Comparison of ENCODE assay signal across 11 cellular contexts in the genomic region with DNA sequence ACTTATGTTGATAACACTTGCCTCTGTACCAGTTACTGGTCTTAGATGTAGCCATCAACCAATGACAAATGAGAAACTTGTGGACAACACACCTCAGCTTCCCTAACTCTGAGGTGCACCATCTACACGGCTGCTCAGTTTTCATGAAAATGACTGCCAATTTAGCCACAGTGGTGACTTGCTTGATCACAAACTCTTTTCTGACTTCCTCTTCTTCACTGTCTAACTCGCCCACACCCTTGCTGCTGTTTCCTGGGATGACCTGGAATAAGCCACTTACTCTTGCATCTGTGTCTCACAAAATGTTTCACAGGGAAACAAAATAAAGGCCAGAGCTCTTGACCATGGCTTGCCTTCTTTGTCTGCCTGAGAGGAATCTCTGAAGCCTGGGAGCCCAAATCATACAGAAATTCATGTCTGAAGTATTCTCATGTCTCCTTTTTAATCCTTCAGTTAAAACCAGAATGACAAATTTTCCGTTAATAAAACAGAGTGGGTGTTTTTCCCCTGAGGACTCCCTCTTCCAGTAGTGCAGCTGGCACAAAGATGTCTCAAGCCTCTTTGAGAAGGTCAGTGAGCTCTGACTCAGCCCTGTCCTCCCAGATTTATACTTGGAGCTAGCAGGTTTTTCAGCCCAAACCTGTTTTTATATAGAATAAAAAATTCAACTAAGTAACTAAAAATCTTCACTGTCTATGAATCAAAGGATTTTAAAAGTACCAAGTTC.
A peak's percentile ranks its signal among the peaks of the same experiment; 100 is the strongest.
DNase-seq lines count a peak whose midpoint lies in the region; ATAC-seq and TF ChIP-seq lines count a peak whose summit lies in the region.
"Had no signal": no experiment of that assay in that cellular context is flagged by ENCODE, and none has a peak within 500 bp of the region (broad histone marks: within the 10 kb centered on the region; RNA-seq: fewer than 3 reads in every experiment).

No MANE protein-coding gene starts in this region.

- intact Hi-C loops in prostate gland (cut with DNase I): no loop called here

- peak overlapping the region; percentile 59 for H3K4me2 ChIP-seq in osteoblast (ENCODE audit: insufficient read depth, low read length)

- peak overlapping the region; percentile 42 for H2AFZ ChIP-seq in osteoblast (ENCODE audit: low read length)

- no peak for TF ChIP-seq CTCF in NB4 (IDR thresholded peaks at IDR 0.05; ENCODE audit: low read depth, low read length)
- TF ChIP-seq CTCF in osteoblast (IDR thresholded peaks at IDR 0.05; ENCODE audit: extremely low read depth, low read depth, low read length): no peak
- no peak for TF ChIP-seq CTCF in prostate gland (IDR thresholded peaks at IDR 0.05)

- no peaks in the 10 kb centered on the region for H3K79me2 ChIP-seq in osteoblast (ENCODE audit: insufficient read depth, low read length)

- H3K4me3 ChIP-seq in NB4 (ENCODE audit: low read depth, low read length): no peak overlapping the region
- H3K4me3 ChIP-seq in esophagus (ENCODE audit: low read depth in 1 of 2, low read length in 2 of 2): no peak overlapping the region
- H3K4me3 ChIP-seq in osteoblast (ENCODE audit: insufficient read depth, low read length): no peak overlapping the region
- H3K4me3 ChIP-seq in prostate gland: no peak overlapping the region

- ATAC-seq in HG03025 (IDR thresholded peaks at IDR 0.05; ENCODE audit: low FRiP score, unreplicated experiment) (no peak), HG03457 (IDR thresholded peaks at IDR 0.05; ENCODE audit: unreplicated experiment) (no peak)
- ATAC-seq: Panc1 had no signal

- H3K9me3 ChIP-seq in esophagus (ENCODE audit: control insufficient read depth in 2 of 2, insufficient read depth in 1 of 2, low read depth in 1 of 2, low read length in 1 of 2) (no peaks in the 10 kb centered on the region), osteoblast (ENCODE audit: low read depth, low read length) (no peaks in the 10 kb centered on the region), prostate gland (no peaks in the 10 kb centered on the region)

- no peak for TF ChIP-seq POLR2A in NB4 (IDR thresholded peaks at IDR 0.05; ENCODE audit: extremely low read depth, insufficient read length)
- no peak for TF ChIP-seq POLR2A in prostate gland (IDR thresholded peaks at IDR 0.05)

- H3K27ac ChIP-seq in esophagus (ENCODE audit: low read depth in 2 of 2, low read length in 1 of 2) (peak overlapping the region; percentile 0 to 15), osteoblast (ENCODE audit: low read depth, low read length) (peak overlapping the region; percentile 76), prostate gland (no peak overlapping the region)

- H3K27me3 ChIP-seq in esophagus (ENCODE audit: control insufficient read depth in 1 of 2, insufficient read depth in 2 of 2, low read length in 2 of 2): no peaks in the 10 kb centered on the region
- H3K27me3 ChIP-seq in osteoblast (ENCODE audit: insufficient read depth, low read length): no peaks in the 10 kb centered on the region
- no peaks in the 10 kb centered on the region for H3K27me3 ChIP-seq in prostate gland (replicated peaks; ENCODE audit: insufficient read depth)

- peaks cover 0 to 3% of the 10 kb centered on the region in 2 donors for H3K4me1 ChIP-seq in esophagus (ENCODE audit: control insufficient read depth in 2 of 2, insufficient read depth in 2 of 2, low read length in 1 of 2)
- peaks cover 24% of the 10 kb centered on the region for H3K4me1 ChIP-seq in osteoblast (ENCODE audit: insufficient read depth, low read length)
- no peaks in the 10 kb centered on the region for H3K4me1 ChIP-seq in prostate gland (replicated peaks)

- H4K20me1 ChIP-seq in osteoblast (ENCODE audit: insufficient read depth, low read length): no peaks in the 10 kb centered on the region

- WGBS in esophagus, 2 donors: 46 to 53% methylated on average over 3 of the region's 3 CpGs
- 76% methylated on average over 3 of the region's 3 CpGs for WGBS in prostate gland

- H3K36me3 ChIP-seq in esophagus (ENCODE audit: control insufficient read depth in 2 of 2, insufficient read depth in 2 of 2, low read length in 1 of 2) (no peaks in the 10 kb centered on the region), osteoblast (ENCODE audit: insufficient read depth, low read length) (no peaks in the 10 kb centered on the region), prostate gland (no peaks in the 10 kb centered on the region)

- DNase-seq in EL: peak; percentile 74
- DNase-seq in NB4 (ENCODE audit: low read depth): peak; percentile 15
- DNase-seq in osteoblast (ENCODE audit: insufficient read length, low spot score, missing footprints): peak; percentile 64
- DNase-seq in prostate gland (ENCODE audit: low spot score): no peak
- no peak for DNase-seq in KG1 (lab: John Stamatoyannopoulos, UW)
- DNase-seq: activated CD4-positive, alpha-beta T cell treated with anti-CD3 and anti-CD28 coated beads for 48 hours; NCI-H187 had no signal

Comparison
In these comparisons a context has a peak if more than half of its experiments do, and no peak if none do; other contexts are left out.
1. DNase-seq: peak in EL (single experiment), NB4 (single experiment) and osteoblast (single experiment); none in prostate gland (single experiment) and KG1 (single experiment).
2. H3K27ac ChIP-seq: peak in esophagus (2 of 2) and osteoblast (single experiment); none in prostate gland (0 of 2).